1 cellular context compared by ENCODE assay signal in genomic region chr17:80147035-80147939, GRCh38.
A peak's percentile ranks its signal among the peaks of the same experiment; 100 is the strongest.
TF ChIP-seq lines count a peak whose summit lies in the region.

Gene EIF4A3, minus strand, starts transcription at chr17:80147128. Its CDS starts 167 bp downstream, at chr17:80146961.

TF ChIP-seq in WTC11, 78 proteins besides CTCF, POLR2A, EP300 and RAD21 (continued from another document):
- TF ChIP-seq PRDM15 (CRISPR knock-in tag; IDR thresholded peaks at IDR 0.05) (no peak), E2F4 (CRISPR knock-in tag; IDR thresholded peaks at IDR 0.05; ENCODE audit: borderline replicate concordance, low read depth) (0 out of 2 replicates have a peak, but pooled peaks have one; percentile 16), TEAD1 (CRISPR knock-in tag; IDR thresholded peaks at IDR 0.05) (peak; percentile 28; the same call in 1 of the 2 replicates), ZNF232 (CRISPR knock-in tag; IDR thresholded peaks at IDR 0.05) (0 out of 2 replicates have a peak, but pooled peaks have one; percentile 21), PRRX2 (CRISPR knock-in tag; IDR thresholded peaks at IDR 0.05) (no peak), CREM (CRISPR knock-in tag; IDR thresholded peaks at IDR 0.05) (peak; percentile 76; the same call in 1 of the 2 replicates), GABPB1 (CRISPR knock-in tag; IDR thresholded peaks at IDR 0.05) (peak; percentile 80), ZNF671 (CRISPR knock-in tag; IDR thresholded peaks at IDR 0.05) (no peak), GRHL2 (CRISPR knock-in tag; IDR thresholded peaks at IDR 0.05; ENCODE audit: insufficient replicate concordance, severe bottlenecking) (no peak), ESRRA (CRISPR knock-in tag; IDR thresholded peaks at IDR 0.05; ENCODE audit: borderline replicate concordance) (no peak), TP53 (CRISPR knock-in tag; IDR thresholded peaks at IDR 0.05) (peak; percentile 87; the same call in 1 of the 2 replicates), E2F1 (CRISPR knock-in tag; IDR thresholded peaks at IDR 0.05) (no peak), ZNF138 (CRISPR knock-in tag; conservative IDR thresholded peaks at IDR 0.05) (0 out of 2 replicates have a peak, but pooled peaks have one; percentile 36), ETV6 (CRISPR knock-in tag; IDR thresholded peaks at IDR 0.05) (0 out of 2 replicates have a peak, but pooled peaks have one; percentile 52), TEAD4 (CRISPR knock-in tag; IDR thresholded peaks at IDR 0.05) (no peak), ATF6 (CRISPR knock-in tag; IDR thresholded peaks at IDR 0.05) (no peak), SOX15 (CRISPR knock-in tag; IDR thresholded peaks at IDR 0.05) (no peak), E2F5 (CRISPR knock-in tag; IDR thresholded peaks at IDR 0.05) (no peak), ZMAT4 (CRISPR knock-in tag; IDR thresholded peaks at IDR 0.05) (no peak), FOXK1 (CRISPR knock-in tag; IDR thresholded peaks at IDR 0.05) (peak; percentile 94; the same call in 1 of the 2 replicates), ZNF532 (CRISPR knock-in tag; IDR thresholded peaks at IDR 0.05; ENCODE audit: borderline replicate concordance) (no peak), MLX (CRISPR knock-in tag; IDR thresholded peaks at IDR 0.05) (no peak), CDX4 (CRISPR knock-in tag; IDR thresholded peaks at IDR 0.05; ENCODE audit: borderline replicate concordance) (no peak), NR1H2 (CRISPR knock-in tag; IDR thresholded peaks at IDR 0.05) (no peak), ATF2 (CRISPR knock-in tag; IDR thresholded peaks at IDR 0.05; ENCODE audit: borderline replicate concordance, low read depth) (no peak), ARID4B (CRISPR knock-in tag; IDR thresholded peaks at IDR 0.05; ENCODE audit: borderline replicate concordance) (peak; percentile 50; the same call in 1 of the 2 replicates), RELA (CRISPR knock-in tag; IDR thresholded peaks at IDR 0.05; ENCODE audit: borderline replicate concordance) (no peak), CBFB (CRISPR knock-in tag; IDR thresholded peaks at IDR 0.05; ENCODE audit: low read depth) (no peak), GTF2I (CRISPR knock-in tag; conservative IDR thresholded peaks at IDR 0.05) (no peak), SMAD3 (CRISPR knock-in tag; IDR thresholded peaks at IDR 0.05; ENCODE audit: borderline replicate concordance) (peak; percentile 61; the same call in 1 of the 2 replicates)
